ENCODE assay signal across 18 cellular contexts in genomic region chr9:68974901-68975300, GRCh38. TPM values are rescaled to one million over a fixed set of nuclear protein-coding genes. Genes with fewer than 3 reads are reported as not detected.
DNase-seq lines count a peak whose midpoint lies in the region; ATAC-seq and TF ChIP-seq lines count a peak whose summit lies in the region.
"Had no signal": no experiment of that assay in that cellular context is flagged by ENCODE, and none has a peak within 500 bp of the region (broad histone marks: within the 10 kb centered on the region; RNA-seq: fewer than 3 reads in every experiment).

No MANE protein-coding gene starts in this region.

- BruUV-seq in Caco-2 (replicated peaks; lab: Mats Ljungman, UMichigan), result no TSS peak

- H3K27ac Mint-ChIP-seq in activated T-cell treated with anti-CD3 and anti-CD28 coated beads, Interleukin-2, amount 50 U/mL, for 24 hours, result peak overlapping the region; percentile 92
- peak overlapping the region; percentile 87 for H3K27ac Mint-ChIP-seq in activated T-helper 2 cell treated with anti-CD3 and anti-CD28 coated beads, Interferon-gamma antibody, Interleukin-2, Interleukin-4, amounts not matched to agents 10 μg/mL and 5 μg/mL and 100 μg/mL, durations not matched to agents 14 hours and 24 hours and 36 hours
- no peak overlapping the region for H3K27ac Mint-ChIP-seq in Caco-2 (ENCODE audit: unreplicated experiment)

- H3K27me3 Mint-ChIP-seq in activated T-cell treated with anti-CD3 and anti-CD28 coated beads, Interleukin-2, amount 50 U/mL, for 24 hours, result no peaks in the 10 kb centered on the region
- H3K27me3 Mint-ChIP-seq in activated T-helper 2 cell treated with anti-CD3 and anti-CD28 coated beads, Interferon-gamma antibody, Interleukin-2, Interleukin-4, amounts not matched to agents 10 μg/mL and 5 μg/mL and 100 μg/mL, durations not matched to agents 14 hours and 24 hours and 36 hours (ENCODE audit: low read depth), result no peaks in the 10 kb centered on the region
- H3K27me3 Mint-ChIP-seq in Caco-2 (ENCODE audit: insufficient read depth, unreplicated experiment), result no peaks in the 10 kb centered on the region

- no peaks in the 10 kb centered on the region for H3K27me3 ChIP-seq in right cardiac atrium (ENCODE audit: control insufficient read depth, insufficient read depth)
- H3K27me3 ChIP-seq in Caco-2 (replicated peaks; ENCODE audit: control insufficient read depth, insufficient read depth, low read length), result no peaks in the 10 kb centered on the region

- 73% methylated on average over 3 of the region's 3 CpGs for WGBS in right cardiac atrium

- peaks cover 2% of the 10 kb centered on the region for H3K9me3 Mint-ChIP-seq in activated T-cell treated with anti-CD3 and anti-CD28 coated beads, Interleukin-2, amount 50 U/mL, for 24 hours
- peaks cover 11% of the 10 kb centered on the region for H3K9me3 Mint-ChIP-seq in activated T-helper 2 cell treated with anti-CD3 and anti-CD28 coated beads, Interferon-gamma antibody, Interleukin-2, Interleukin-4, amounts not matched to agents 10 μg/mL and 5 μg/mL and 100 μg/mL, durations not matched to agents 14 hours and 24 hours and 36 hours
- no peaks in the 10 kb centered on the region for H3K9me3 Mint-ChIP-seq in Caco-2 (ENCODE audit: unreplicated experiment)

- no peak for ATAC-seq in right cardiac atrium
- ATAC-seq: Panc1 had no signal

- no peak for TF ChIP-seq CTCF in Caco-2 (IDR thresholded peaks at IDR 0.05; ENCODE audit: insufficient read depth in 1 of 2, low read depth in 1 of 2, low read length in 1 of 2, severe bottlenecking in 1 of 2, unreplicated experiment in 1 of 2)

- peak overlapping the region; percentile 56 for H3K4me3 Mint-ChIP-seq in activated T-cell treated with anti-CD3 and anti-CD28 coated beads, Interleukin-2, amount 50 U/mL, for 24 hours
- H3K4me3 Mint-ChIP-seq in activated T-helper 2 cell treated with anti-CD3 and anti-CD28 coated beads, Interferon-gamma antibody, Interleukin-2, Interleukin-4, amounts not matched to agents 10 μg/mL and 5 μg/mL and 100 μg/mL, durations not matched to agents 14 hours and 24 hours and 36 hours (ENCODE audit: low read depth), result peak overlapping the region; percentile 64
- H3K4me3 Mint-ChIP-seq in Caco-2 (ENCODE audit: unreplicated experiment), result no peak overlapping the region

- POLR2A ChIA-PET in Caco-2 (lab: Charles Lee), result no interaction called here

- no peaks in the 10 kb centered on the region for H3K9me3 ChIP-seq in right cardiac atrium (ENCODE audit: control insufficient read depth, low read length)
- no peaks in the 10 kb centered on the region for H3K9me3 ChIP-seq in Caco-2

- H3K4me3 ChIP-seq in right cardiac atrium (ENCODE audit: low read length) (peak overlapping the region; percentile 67), Caco-2 (ENCODE audit: low read depth, low read length) (no peak overlapping the region)

- DNase-seq in activated T-cell treated with anti-CD3 and anti-CD28 coated beads, Interleukin-2, amount 50 U/mL, for 24 hours, result no peak
- DNase-seq in activated T-cell treated with anti-CD3 and anti-CD28 coated beads, Interleukin-2, amount 50 U/mL, for 1 hour, result no peak
- DNase-seq in activated T-helper 2 cell treated with anti-CD3 and anti-CD28 coated beads, Interferon-gamma antibody, Interleukin-2, Interleukin-4, amounts not matched to agents 10 μg/mL and 5 μg/mL and 100 μg/mL, durations not matched to agents 14 hours and 24 hours and 36 hours (ENCODE audit: low spot score), result no peak
- peak in 1 of 3 donors; percentile 57 for DNase-seq in right cardiac atrium
- no peak for DNase-seq in Caco-2
- no peak for DNase-seq in mesenteric fat pad (ENCODE audit: low spot score)
- DNase-seq in cerebellar cortex (ENCODE audit: low spot score), result no peak
- DNase-seq: activated CD4-positive, alpha-beta T cell treated with anti-CD3 and anti-CD28 coated beads, Interleukin-2, amount 50 U/mL, for 4 hours; activated naive CD4-positive, alpha-beta T cell; central memory CD4-positive, alpha-beta T cell; HCEC 1CT; NCI-H526 treated with DMSO at 0.1 percent for 48 hours had no signal

- H3K27ac ChIP-seq in right cardiac atrium (ENCODE audit: low read length) (peak overlapping the region; percentile 74), temporal lobe (ENCODE audit: low read depth, low read length) (peak overlapping the region; percentile 42)

- H3K4me1 ChIP-seq in right cardiac atrium (ENCODE audit: control insufficient read depth, insufficient read depth, low read length) (peaks cover 3% of the 10 kb centered on the region), Caco-2 (no peaks in the 10 kb centered on the region)

- H3K4me1 Mint-ChIP-seq in activated T-cell treated with anti-CD3 and anti-CD28 coated beads, Interleukin-2, amount 50 U/mL, for 24 hours (ENCODE audit: low read depth), result peaks cover 57% of the 10 kb centered on the region
- H3K4me1 Mint-ChIP-seq in activated T-helper 2 cell treated with anti-CD3 and anti-CD28 coated beads, Interferon-gamma antibody, Interleukin-2, Interleukin-4, amounts not matched to agents 10 μg/mL and 5 μg/mL and 100 μg/mL, durations not matched to agents 14 hours and 24 hours and 36 hours (ENCODE audit: low read depth), result peaks cover 68% of the 10 kb centered on the region
- H3K4me1 Mint-ChIP-seq in Caco-2 (ENCODE audit: low read depth, unreplicated experiment), result no peaks in the 10 kb centered on the region

- intact Hi-C loops in activated T-helper 2 cell treated with anti-CD3 and anti-CD28 coated beads, Interferon-gamma antibody, Interleukin-2, Interleukin-4, amounts not matched to agents 10 μg/mL and 5 μg/mL and 100 μg/mL, durations not matched to agents 14 hours and 24 hours and 36 hours (cut with micrococcal nuclease), result loop anchor here (1.0 to 5.0 kb wide), 8 partner anchors 8 to 324 kb away; partner anchors contain the start of gene FXN
- intact Hi-C loops in right cardiac atrium (cut with DNase I) (no loop called here), Caco-2 (cut with micrococcal nuclease; ENCODE audit: unreplicated experiment) (no loop called here)

- no peaks in the 10 kb centered on the region for H3K36me3 Mint-ChIP-seq in activated T-cell treated with anti-CD3 and anti-CD28 coated beads, Interleukin-2, amount 50 U/mL, for 24 hours (ENCODE audit: low read depth)
- peaks cover 63% of the 10 kb centered on the region for H3K36me3 Mint-ChIP-seq in activated T-helper 2 cell treated with anti-CD3 and anti-CD28 coated beads, Interferon-gamma antibody, Interleukin-2, Interleukin-4, amounts not matched to agents 10 μg/mL and 5 μg/mL and 100 μg/mL, durations not matched to agents 14 hours and 24 hours and 36 hours (ENCODE audit: low read depth)
- no peaks in the 10 kb centered on the region for H3K36me3 Mint-ChIP-seq in Caco-2 (ENCODE audit: insufficient read depth, unreplicated experiment)

- CTCF ChIA-PET in Caco-2 (lab: Charles Lee), result no interaction called here

- no peaks in the 10 kb centered on the region for H3K36me3 ChIP-seq in Caco-2 (ENCODE audit: control insufficient read depth, insufficient read depth, low read length)

RNA-seq across cellular contexts. Expression of gene PRKACG, which starts 39.0 kb away (rescaled TPM):
- not detected in 2 replicates for total RNA-seq in activated T-helper 2 cell treated with anti-CD3 and anti-CD28 coated beads, Interferon-gamma antibody, Interleukin-2, Interleukin-4, amounts not matched to agents 10 μg/mL and 5 μg/mL and 100 μg/mL, durations not matched to agents 14 hours and 24 hours and 36 hours
- total RNA-seq in right cardiac atrium, result not detected
- not detected for polyA plus RNA-seq in right cardiac atrium
- not detected for total RNA-seq in temporal lobe
- total RNA-seq in Caco-2 (2022), result not detected in 2 replicates
- total RNA-seq in mesenteric fat pad, result not detected
- total RNA-seq: kidney epithelial cell; T-helper 1 cell treated with Interleukin-12 subunit alpha and Interleukin-12 subunit beta and Interleukin-4 antibody, amounts not matched to agents 30 ng/mL and 1 ng/mL, for 36 hours had no signal
- polyA plus RNA-seq: AG04450, neural cell had no signal
